ENCODE assay signal across 25 cellular contexts in the genomic region with DNA sequence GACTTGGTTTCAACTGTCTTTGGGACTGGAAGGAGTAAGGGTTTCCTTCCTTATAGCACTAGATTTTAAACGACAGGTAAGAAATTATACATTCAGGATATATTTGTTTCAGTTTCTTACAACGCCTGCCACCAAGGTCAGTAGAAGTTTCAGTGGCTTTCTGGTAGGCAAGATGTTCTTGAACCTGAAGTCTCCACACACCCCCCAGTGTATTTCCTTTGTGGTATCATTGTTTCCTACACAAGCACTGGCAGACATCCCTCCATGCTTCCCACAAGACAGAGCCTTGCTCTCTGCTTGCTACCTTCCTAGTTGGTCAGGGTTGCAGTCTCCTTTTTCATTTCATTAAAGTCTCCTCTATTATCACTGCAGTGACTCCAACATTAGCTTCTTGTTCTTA.
"Had no signal": no experiment of that assay in that cellular context is flagged by ENCODE, and none has a peak within 500 bp of the region (broad histone marks: within the 10 kb centered on the region; RNA-seq: fewer than 3 reads in every experiment).

No MANE protein-coding gene starts in this region.

- H3K4me3 ChIP-seq: ascending aorta, cardiac muscle cell had no signal

- H3K36me3 Mint-ChIP-seq: activated naive CD4-positive, alpha-beta T cell treated with anti-CD3 and anti-CD28 coated beads, Interleukin-2, amount 10 ng/mL, durations not matched to agents 7 days and 5 days; activated naive CD8-positive, alpha-beta T cell; IgD-negative memory B cell had no signal

- H3K27ac Mint-ChIP-seq: activated CD4-positive, alpha-beta T cell treated with anti-CD3 and anti-CD28 coated beads, Interleukin-2, amount 10 ng/mL, durations not matched to agents 24 days and 14 days; activated naive CD4-positive, alpha-beta T cell treated with anti-CD3 and anti-CD28 coated beads, Interleukin-2, amount 10 ng/mL, durations not matched to agents 7 days and 5 days; activated naive CD8-positive, alpha-beta T cell; activated T-helper 1 cell treated with anti-CD3 and anti-CD28 coated beads, Interleukin-12 subunit alpha, Interleukin-12 subunit beta, Interleukin-2, Interleukin-4 antibody, amounts not matched to agents 30 ng/mL and 10 ng/mL and 1 ng/mL, durations not matched to agents 14 hours and 24 hours and 36 hours; IgD-negative memory B cell had no signal

- H3K9me3 Mint-ChIP-seq: activated CD4-positive, alpha-beta T cell treated with anti-CD3 and anti-CD28 coated beads, Interleukin-2, amount 10 ng/mL, durations not matched to agents 24 days and 14 days; activated naive CD4-positive, alpha-beta T cell treated with anti-CD3 and anti-CD28 coated beads, Interleukin-2, amount 10 ng/mL, durations not matched to agents 7 days and 5 days; activated T-cell treated with anti-CD3 and anti-CD28 coated beads, Interleukin-2, amount 50 U/mL, for 4 hours; activated T-helper 1 cell treated with anti-CD3 and anti-CD28 coated beads, Interleukin-12 subunit alpha, Interleukin-12 subunit beta, Interleukin-2, Interleukin-4 antibody, amounts not matched to agents 30 ng/mL and 10 ng/mL and 1 ng/mL, durations not matched to agents 14 hours and 24 hours and 36 hours; central memory CD8-positive, alpha-beta T cell had no signal

- H3K4me1 Mint-ChIP-seq: activated CD4-positive, alpha-beta T cell treated with anti-CD3 and anti-CD28 coated beads, Interleukin-2, amount 10 ng/mL, durations not matched to agents 24 days and 14 days; central memory CD8-positive, alpha-beta T cell had no signal

- H3K4me1 ChIP-seq: ascending aorta had no signal

- H3K9me3 ChIP-seq: ascending aorta had no signal

- ATAC-seq: activated T-cell treated with anti-CD3 and anti-CD28 coated beads, Interleukin-2, amount 50 U/mL, for 4 hours had no signal

- DNase-seq: activated CD4-positive, alpha-beta T cell treated with anti-CD3 and anti-CD28 coated beads, Interleukin-2, amount 10 ng/mL, durations not matched to agents 24 days and 14 days; activated CD4-positive, alpha-beta T cell treated with anti-CD3 and anti-CD28 coated beads, Interleukin-2, amount 50 U/mL, for 4 hours; activated CD8-positive, alpha-beta memory T cell treated with anti-CD3 and anti-CD28 coated beads, Interleukin-2, amount 50 U/mL, for 4 hours; activated gamma-delta T cell treated with Interleukin-2 at 50 U/mL for 16 hours; activated naive CD4-positive, alpha-beta T cell treated with anti-CD3 and anti-CD28 coated beads, Interleukin-2, amount 10 ng/mL, durations not matched to agents 7 days and 5 days; activated T-cell treated with anti-CD3 and anti-CD28 coated beads for 4 hours; activated T-cell treated with anti-CD3 and anti-CD28 coated beads, Interleukin-2, amount 50 U/mL, for 4 hours; amygdala; KBM-7; NCI-H1105; NCI-H1417 treated with DMSO at 0.1 percent for 48 hours; NCI-H187 treated with DMSO at 0.1 percent for 48 hours; NCI-H2081; NCI-H2171 treated with DMSO at 0.1 percent for 48 hours; NCI-H2227 treated with DMSO at 0.1 percent for 48 hours; NCI-H446 treated with DMSO at 0.1 percent for 48 hours; NCI-H524 treated with DMSO at 0.1 percent for 48 hours; Right ventricle myocardium superior; T1000 had no signal

- H3K27ac ChIP-seq: ascending aorta, cardiac muscle cell had no signal

- H3K4me3 Mint-ChIP-seq: activated CD4-positive, alpha-beta T cell treated with anti-CD3 and anti-CD28 coated beads, Interleukin-2, amount 10 ng/mL, durations not matched to agents 24 days and 14 days; activated naive CD4-positive, alpha-beta T cell treated with anti-CD3 and anti-CD28 coated beads, Interleukin-2, amount 10 ng/mL, durations not matched to agents 7 days and 5 days; activated naive CD8-positive, alpha-beta T cell; activated T-cell treated with anti-CD3 and anti-CD28 coated beads, Interleukin-2, amount 50 U/mL, for 4 hours; activated T-helper 1 cell treated with anti-CD3 and anti-CD28 coated beads, Interleukin-12 subunit alpha, Interleukin-12 subunit beta, Interleukin-2, Interleukin-4 antibody, amounts not matched to agents 30 ng/mL and 10 ng/mL and 1 ng/mL, durations not matched to agents 14 hours and 24 hours and 36 hours; central memory CD8-positive, alpha-beta T cell; IgD-negative memory B cell had no signal

- H3K27me3 Mint-ChIP-seq: activated CD4-positive, alpha-beta T cell treated with anti-CD3 and anti-CD28 coated beads, Interleukin-2, amount 10 ng/mL, durations not matched to agents 24 days and 14 days; activated naive CD4-positive, alpha-beta T cell treated with anti-CD3 and anti-CD28 coated beads, Interleukin-2, amount 10 ng/mL, durations not matched to agents 7 days and 5 days; activated naive CD8-positive, alpha-beta T cell; central memory CD8-positive, alpha-beta T cell; IgD-negative memory B cell had no signal

- H3K27me3 ChIP-seq: ascending aorta, cardiac muscle cell had no signal

- H3K36me3 ChIP-seq: ascending aorta, cardiac muscle cell had no signal
